ENCODE assay signal across 8 cellular contexts in genomic region chr20:10219452-10219791, GRCh38.
DNase-seq lines count a peak whose midpoint lies in the region; ATAC-seq and TF ChIP-seq lines count a peak whose summit lies in the region.

No MANE protein-coding gene starts in this region.

- POLR2A ChIA-PET in GM10248 (lab: Yijun Ruan, JAX) = no interaction called here

- CTCF ChIA-PET in GM10248 (lab: Yijun Ruan, JAX) = interaction anchor here (1.5 kb wide), 1 partner anchor 9 kb away, joined by 3 read pairs; no protein-coding TSS in a partner anchor

- peak overlapping the region in 1 of 2 donors; percentile 82 for H3K27ac ChIP-seq in coronary artery

- peak; percentile 70 for ATAC-seq in HG02973 (IDR thresholded peaks at IDR 0.05; ENCODE audit: unreplicated experiment)

- peak; percentile 77 for DNase-seq in GM10248 (ENCODE audit: extremely low spot score)
- DNase-seq in NCI-H226 = peak; percentile 42
- peak; percentile 72 for DNase-seq in activated CD4-positive, alpha-beta T cell treated with anti-CD3 and anti-CD28 coated beads for 48 hours
- DNase-seq in coronary artery (ENCODE audit: low spot score) = peak; percentile 76
- DNase-seq in left kidney (ENCODE audit: low read depth, low spot score) = peak; percentile 96
- DNase-seq in stimulated activated CD4-positive, alpha-beta T cell treated with anti-CD3 and anti-CD28 coated beads, Interleukin-4, amount 100 ng/mL, for 48 hours (ENCODE audit: low read depth in 2 of 2) = peak; percentile 53 to 63
- DNase-seq in DMS153 (lab: John Stamatoyannopoulos, UW) = no peak

- TF ChIP-seq CTCF in GM10248 (IDR thresholded peaks at IDR 0.05; ENCODE audit: control extremely low read depth, extremely low read depth, low read depth, missing control alignments) (peak; percentile 11), coronary artery (IDR thresholded peaks at IDR 0.05) (no peak)

- H3K4me3 ChIP-seq in coronary artery = peak overlapping the region; percentile 61
